Comparison of ENCODE assay signal across 9 cellular contexts in the genomic region with DNA sequence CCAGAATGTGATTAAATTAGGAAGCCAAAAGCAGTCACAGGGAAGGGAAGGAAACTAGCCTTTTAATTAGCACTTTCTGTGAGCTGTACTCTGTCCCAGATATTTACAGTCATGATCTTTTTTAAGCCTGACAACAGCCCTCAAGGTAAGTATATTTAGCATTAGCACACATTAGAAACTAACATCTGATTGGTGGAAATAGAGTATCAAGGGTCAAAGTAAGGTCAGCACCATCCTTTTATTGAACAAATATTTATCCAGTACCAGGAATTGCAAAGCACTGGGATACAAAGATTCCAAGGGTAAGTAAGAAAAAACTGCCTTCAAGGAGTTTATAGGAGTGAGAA. TPM values are rescaled to one million over a fixed set of nuclear protein-coding genes. Genes with fewer than 3 reads are reported as not detected.
A peak's percentile ranks its signal among the peaks of the same experiment; 100 is the strongest.
DNase-seq lines count a peak whose midpoint lies in the region; ATAC-seq lines count a peak whose summit lies in the region.
"Had no signal": no experiment of that assay in that cellular context is flagged by ENCODE, and none has a peak within 500 bp of the region (broad histone marks: within the 10 kb centered on the region; RNA-seq: fewer than 3 reads in every experiment).

No MANE protein-coding gene starts in this region.

- DNase-seq in NCI-H2196 (lab: John Stamatoyannopoulos, UW; ENCODE audit: unreplicated experiment) (peak; percentile 31), NCI-H2196 treated with DMSO at 0.1 percent for 48 hours (lab: John Stamatoyannopoulos, UW; ENCODE audit: unreplicated experiment) (no peak), pons (ENCODE audit: low spot score) (no peak), GM03348 (ENCODE audit: low spot score) (no peak)
- no peak for DNase-seq in central memory CD8-positive, alpha-beta T cell (ENCODE audit: low spot score in 2 of 2)
- DNase-seq in naive thymus-derived CD4-positive, alpha-beta T cell: no peak

- intact Hi-C loops in naive thymus-derived CD4-positive, alpha-beta T cell (cut with micrococcal nuclease): loop anchor here (1.0 to 2.0 kb wide), 4 partner anchors 39 to 148 kb away; partner anchors contain the start of genes HNRNPC (in 2 of the 2), CHD8 (in 1 of the 2) and SUPT16H (in 1 of the 2)

- no peaks in the 10 kb centered on the region for H3K27me3 ChIP-seq in naive thymus-derived CD4-positive, alpha-beta T cell (ENCODE audit: control insufficient read depth in 2 of 2, insufficient read depth in 2 of 2, low read length in 2 of 2)

- peak overlapping the region; percentile 68 for H3K4me3 Mint-ChIP-seq in central memory CD8-positive, alpha-beta T cell
- H3K4me3 Mint-ChIP-seq in naive thymus-derived CD4-positive, alpha-beta T cell: peak overlapping the region; percentile 68 to 88 (median 83)

- peak overlapping the region; percentile 18 for H3K27ac Mint-ChIP-seq in central memory CD8-positive, alpha-beta T cell (ENCODE audit: low read depth)
- H3K27ac Mint-ChIP-seq in naive thymus-derived CD4-positive, alpha-beta T cell: peak overlapping the region; percentile 63 to 95 (median 82)

- no peaks in the 10 kb centered on the region for H3K9me3 ChIP-seq in naive thymus-derived CD4-positive, alpha-beta T cell (ENCODE audit: control insufficient read depth in 2 of 3, low read length in 3 of 3)

- H3K4me1 ChIP-seq in naive thymus-derived CD4-positive, alpha-beta T cell (ENCODE audit: control insufficient read depth in 2 of 2, insufficient read depth in 2 of 2, low read length in 2 of 2): peaks cover 5 to 10% of the 10 kb centered on the region in 2 donors

- H3K36me3 Mint-ChIP-seq in central memory CD8-positive, alpha-beta T cell (ENCODE audit: insufficient read depth): no peaks in the 10 kb centered on the region
- no peaks in the 10 kb centered on the region for H3K36me3 Mint-ChIP-seq in naive thymus-derived CD4-positive, alpha-beta T cell

- ATAC-seq in HG03439 (IDR thresholded peaks at IDR 0.05; ENCODE audit: unreplicated experiment) (peak; percentile 20), HG02623 (IDR thresholded peaks at IDR 0.05; ENCODE audit: unreplicated experiment) (no peak)
- ATAC-seq in central memory CD8-positive, alpha-beta T cell (replicated peaks; ENCODE audit: extremely low read depth, poor library complexity, severe bottlenecking): no peak
- ATAC-seq in naive thymus-derived CD4-positive, alpha-beta T cell: no peak

- H3K36me3 ChIP-seq in naive thymus-derived CD4-positive, alpha-beta T cell (ENCODE audit: control insufficient read depth in 2 of 3, insufficient read depth in 3 of 3, low read length in 3 of 3): no peaks in the 10 kb centered on the region

- peaks cover 15% of the 10 kb centered on the region for H3K4me1 Mint-ChIP-seq in central memory CD8-positive, alpha-beta T cell
- peaks cover 7 to 24% (median 18%) of the 10 kb centered on the region in 7 donors for H3K4me1 Mint-ChIP-seq in naive thymus-derived CD4-positive, alpha-beta T cell

- no peaks in the 10 kb centered on the region for H3K27me3 Mint-ChIP-seq in central memory CD8-positive, alpha-beta T cell
- peaks cover 0 to 18% (median 0%) of the 10 kb centered on the region in 5 donors for H3K27me3 Mint-ChIP-seq in naive thymus-derived CD4-positive, alpha-beta T cell

- CTCF ChIA-PET in naive thymus-derived CD4-positive, alpha-beta T cell (lab: Charles Lee): no interaction called here

- peak overlapping the region; percentile 64 for H3K27ac ChIP-seq in naive thymus-derived CD4-positive, alpha-beta T cell (ENCODE audit: low read depth, low read length)

- H3K4me3 ChIP-seq in naive thymus-derived CD4-positive, alpha-beta T cell (ENCODE audit: low read length): peak overlapping the region; percentile 63

- H3K9me3 Mint-ChIP-seq in central memory CD8-positive, alpha-beta T cell: no peaks in the 10 kb centered on the region
- no peaks in the 10 kb centered on the region for H3K9me3 Mint-ChIP-seq in naive thymus-derived CD4-positive, alpha-beta T cell

- POLR2A ChIA-PET in naive thymus-derived CD4-positive, alpha-beta T cell (lab: Charles Lee): interaction anchor here (1.1 to 2.3 kb wide), 2 partner anchors 38 to 40 kb away, joined by 3 to 10 read pairs; no protein-coding TSS in a partner anchor

RNA-seq across cellular contexts. Expression of gene RPGRIP1, which starts 28.2 kb away (rescaled TPM):
- 1 to 10 TPM in 1 of 5 experiments, under 1 TPM in 1, not detected in 3; 0.24 to 1.5 TPM for total RNA-seq in naive thymus-derived CD4-positive, alpha-beta T cell
- polyA plus RNA-seq in naive thymus-derived CD4-positive, alpha-beta T cell: not detected
- total RNA-seq: T-helper 1 cell treated with Interleukin-12 subunit alpha and Interleukin-12 subunit beta and Interleukin-4 antibody, amounts not matched to agents 30 ng/mL and 1 ng/mL, for 36 hours had no signal

RNA-seq across cellular contexts. Expression of gene HNRNPC, which starts 38.9 kb away (rescaled TPM):
- total RNA-seq in naive thymus-derived CD4-positive, alpha-beta T cell: 100 to 1,000 TPM; 469 to 687 (median 532) TPM
- polyA plus RNA-seq in naive thymus-derived CD4-positive, alpha-beta T cell: 100 to 1,000 TPM; 842 to 895 TPM
